ENCODE assay signal across 9 cellular contexts in genomic region chr15:57284535-57284934, GRCh38.
DNase-seq lines count a peak whose midpoint lies in the region; ATAC-seq and TF ChIP-seq lines count a peak whose summit lies in the region.
"Had no signal": no experiment of that assay in that cellular context is flagged by ENCODE, and none has a peak within 500 bp of the region (broad histone marks: within the 10 kb centered on the region; RNA-seq: fewer than 3 reads in every experiment).

No MANE protein-coding gene starts in this region.

- no peak overlapping the region for H4K91ac ChIP-seq in neuronal stem cell (ENCODE audit: low read depth, low read length, poor library complexity)

- H3K27ac ChIP-seq in neutrophil, result peak overlapping the region; percentile 58
- H3K27ac ChIP-seq in neuronal stem cell (replicated peaks; ENCODE audit: low read length), result no peak overlapping the region
- H3K27ac ChIP-seq: ovary had no signal

- no peak overlapping the region for H3K23ac ChIP-seq in neuronal stem cell (ENCODE audit: low read depth, low read length, poor library complexity)

- H2BK12ac ChIP-seq in neuronal stem cell (ENCODE audit: low read length), result no peak overlapping the region

- DNase-seq in NAMALWA (ENCODE audit: low spot score) (peak; percentile 58), HPDE6-E6E7 (ENCODE audit: extremely low spot score) (no peak), DMS53 treated with DMSO at 0.1 percent for 48 hours (lab: John Stamatoyannopoulos, UW; ENCODE audit: unreplicated experiment) (no peak), neuronal stem cell (ENCODE audit: low spot score) (no peak)
- DNase-seq: NK-92 treated with Interleukin-12 subunit alpha and Interleukin-12 subunit beta, amount 100 ng/mL, for 24 hours; ovary had no signal

- H3K36me3 ChIP-seq in neutrophil (peaks cover 18% of the 10 kb centered on the region), neuronal stem cell (replicated peaks in 1 of 2; ENCODE audit: control insufficient read depth in 2 of 2, insufficient read depth in 2 of 2, low read length in 2 of 2) (peaks cover 10 to 100% of the 10 kb centered on the region in 2 donors)
- H3K36me3 ChIP-seq: ovary had no signal

- no peak overlapping the region for H4K8ac ChIP-seq in neuronal stem cell (ENCODE audit: low read depth, low read length)

- no peak overlapping the region for H3K18ac ChIP-seq in neuronal stem cell (ENCODE audit: low read length)

- H3K79me1 ChIP-seq in neuronal stem cell (ENCODE audit: low read depth, low read length), result no peaks in the 10 kb centered on the region

- H2BK120ac ChIP-seq in neuronal stem cell (ENCODE audit: low read depth, low read length), result no peak overlapping the region

- no peaks in the 10 kb centered on the region for H3K9me3 ChIP-seq in neutrophil
- no peaks in the 10 kb centered on the region for H3K9me3 ChIP-seq in neuronal stem cell (replicated peaks in 1 of 2; ENCODE audit: control insufficient read depth in 2 of 2, insufficient read depth in 1 of 2, low read depth in 1 of 2, low read length in 2 of 2)
- H3K9me3 ChIP-seq: ovary had no signal

- no peak overlapping the region for H2AK5ac ChIP-seq in neuronal stem cell (ENCODE audit: low read depth, low read length)

- no peak overlapping the region for H3K14ac ChIP-seq in neuronal stem cell (ENCODE audit: low read length)

- peak overlapping the region in 1 of 2 experiments; percentile 4 for H3K4me3 ChIP-seq in neutrophil (ENCODE audit: low read depth in 1 of 2, low read length in 1 of 2)
- no peak overlapping the region for H3K4me3 ChIP-seq in neuronal stem cell (ENCODE audit: low read length in 2 of 2)
- H3K4me3 ChIP-seq: ovary had no signal

- H3K4me1 ChIP-seq in neutrophil (ENCODE audit: control insufficient read depth in 1 of 2, insufficient read depth in 1 of 2, low read depth in 1 of 2, low read length in 1 of 2), result peaks cover 14 to 21% of the 10 kb centered on the region in 2 experiments
- H3K4me1 ChIP-seq in neuronal stem cell (ENCODE audit: control insufficient read depth in 2 of 2, insufficient read depth in 1 of 2, low read depth in 1 of 2, low read length in 2 of 2), result peaks cover 0 to 7% of the 10 kb centered on the region in 2 donors

- WGBS in neuronal stem cell (ENCODE audit: extremely low coverage in 2 of 2, insufficient read length in 2 of 2, insufficient replicate concordance in 1 of 2), 2 donors, result no CpG with 5 or more reads among the region's 3 CpGs

- no peak overlapping the region for H2AFZ ChIP-seq in neuronal stem cell (ENCODE audit: low read length)

- H2BK15ac ChIP-seq in neuronal stem cell (ENCODE audit: low read length), result no peak overlapping the region

- H3K4me2 ChIP-seq in neuronal stem cell (ENCODE audit: insufficient read depth, low read length, poor library complexity, severe bottlenecking), result no peak overlapping the region

- H3K27me3 ChIP-seq in neutrophil (no peaks in the 10 kb centered on the region), neuronal stem cell (ENCODE audit: control insufficient read depth in 3 of 3, insufficient read depth in 3 of 3, low read depth in 1 of 3, low read length in 3 of 3) (no peaks in the 10 kb centered on the region)
- H3K27me3 ChIP-seq: ovary had no signal

- peak; percentile 40 for ATAC-seq in GM18873 (IDR thresholded peaks at IDR 0.05; ENCODE audit: low FRiP score, unreplicated experiment)
- ATAC-seq in GM21825 (IDR thresholded peaks at IDR 0.05; ENCODE audit: unreplicated experiment), result peak; percentile 62

- no peak for TF ChIP-seq CTCF in neutrophil (IDR thresholded peaks at IDR 0.05)

- H2BK5ac ChIP-seq in neuronal stem cell (ENCODE audit: low read length), result no peak overlapping the region

- H3K4ac ChIP-seq in neuronal stem cell (ENCODE audit: low read length), result no peak overlapping the region

- no peak overlapping the region for H3K9ac ChIP-seq in neuronal stem cell (ENCODE audit: low read depth, low read length, poor library complexity)
